In the genomic region with DNA sequence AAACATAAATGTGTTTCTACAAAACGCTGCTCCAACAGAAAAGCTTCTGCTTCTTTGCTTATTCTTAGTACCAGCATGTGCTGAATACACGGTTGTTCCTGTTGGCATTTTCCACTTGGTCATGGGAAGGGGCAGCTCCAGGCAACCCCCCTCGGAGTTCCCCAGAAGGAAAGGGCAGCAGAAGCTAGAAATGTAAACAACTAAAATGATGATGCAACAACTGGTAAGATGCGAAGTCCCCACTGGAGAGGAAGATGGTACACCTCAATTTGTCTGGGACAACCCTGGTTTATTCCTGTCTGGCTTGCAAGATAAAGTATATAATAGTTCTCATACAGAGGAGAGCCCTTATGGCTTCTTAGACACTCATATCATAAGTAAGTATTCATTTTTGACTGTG, we compare ENCODE assay signal across 33 cellular contexts. TPM values are rescaled to one million over a fixed set of nuclear protein-coding genes. Genes with fewer than 3 reads are reported as not detected.
"Had no signal": no experiment of that assay in that cellular context is flagged by ENCODE, and none has a peak within 500 bp of the region (broad histone marks: within the 10 kb centered on the region; RNA-seq: fewer than 3 reads in every experiment).

No MANE protein-coding gene starts in this region.

- H3K36me3 Mint-ChIP-seq: activated naive CD4-positive, alpha-beta T cell treated with anti-CD3 and anti-CD28 coated beads, Interleukin-2, amount 50 U/mL, for 72 hours; brain had no signal

- ATAC-seq: activated CD4-positive, alpha-beta T cell treated with anti-CD3 and anti-CD28 coated beads for 36 hours; activated CD4-positive, CD25-positive, alpha-beta regulatory T cell treated with anti-CD3 and anti-CD28 coated beads, Interleukin-2, amount 50 U/mL, for 24 hours; activated CD8-positive, alpha-beta T cell treated with anti-CD3 and anti-CD28 coated beads, Interleukin-2, amount 10 ng/mL, durations not matched to agents 7 days and 5 days; activated naive CD4-positive, alpha-beta T cell treated with anti-CD3 and anti-CD28 coated beads, Interleukin-2, amount 50 U/mL, for 72 hours had no signal

- H3K4me3 Mint-ChIP-seq: activated CD4-positive, alpha-beta T cell treated with anti-CD3 and anti-CD28 coated beads for 36 hours; activated CD4-positive, alpha-beta T cell treated with anti-CD3 and anti-CD28 coated beads, Interleukin-2, amount 10 ng/mL, durations not matched to agents 7 days and 5 days; activated CD8-positive, alpha-beta T cell treated with anti-CD3 and anti-CD28 coated beads, Interleukin-2, amount 10 ng/mL, durations not matched to agents 7 days and 5 days; activated naive CD4-positive, alpha-beta T cell treated with anti-CD3 and anti-CD28 coated beads for 36 hours; activated T-cell treated with anti-CD3 and anti-CD28 coated beads, Interleukin-2, amount 50 U/mL, for 24 hours; brain; T-helper 1 cell treated with Interleukin-12 subunit alpha and Interleukin-12 subunit beta and Interleukin-4 antibody, amounts not matched to agents 30 μg/mL and 1 μg/mL, for 36 hours; T-helper 2 cell treated with Interferon-gamma antibody and Interleukin-4, amounts not matched to agents 5 μg/mL and 100 μg/mL, for 36 hours had no signal

- H3K27ac Mint-ChIP-seq: activated CD4-positive, alpha-beta T cell treated with anti-CD3 and anti-CD28 coated beads for 36 hours; activated CD4-positive, alpha-beta T cell treated with anti-CD3 and anti-CD28 coated beads, Interleukin-2, amount 10 ng/mL, durations not matched to agents 7 days and 5 days; activated CD8-positive, alpha-beta T cell treated with anti-CD3 and anti-CD28 coated beads, Interleukin-2, amount 10 ng/mL, durations not matched to agents 7 days and 5 days; activated naive CD4-positive, alpha-beta T cell treated with anti-CD3 and anti-CD28 coated beads for 36 hours; activated naive CD4-positive, alpha-beta T cell treated with anti-CD3 and anti-CD28 coated beads, Interleukin-2, amount 50 U/mL, for 72 hours; activated T-cell treated with anti-CD3 and anti-CD28 coated beads, Interleukin-2, amount 50 U/mL, for 24 hours; activated T-helper 2 cell treated with anti-CD3 and anti-CD28 coated beads, Interferon-gamma antibody, Interleukin-2, Interleukin-4, amounts not matched to agents 10 μg/mL and 5 μg/mL and 100 μg/mL, durations not matched to agents 14 hours and 24 hours and 36 hours; brain; T-helper 1 cell treated with Interleukin-12 subunit alpha and Interleukin-12 subunit beta and Interleukin-4 antibody, amounts not matched to agents 30 μg/mL and 1 μg/mL, for 36 hours; T-helper 2 cell treated with Interferon-gamma antibody and Interleukin-4, amounts not matched to agents 5 μg/mL and 100 μg/mL, for 36 hours had no signal

- DNase-seq: activated CD4-positive, alpha-beta T cell treated with anti-CD3 and anti-CD28 coated beads for 36 hours; activated CD4-positive, alpha-beta T cell treated with anti-CD3 and anti-CD28 coated beads, Interleukin-2, amount 10 ng/mL, durations not matched to agents 7 days and 5 days; activated CD4-positive, alpha-beta T cell treated with anti-CD3 and anti-CD28 coated beads, Interleukin-2, amount 50 U/mL, for 48 hours; activated CD8-positive, alpha-beta T cell treated with anti-CD3 and anti-CD28 coated beads, Interleukin-2, amount 10 ng/mL, durations not matched to agents 7 days and 5 days; activated gamma-delta T cell treated with Interleukin-2 at 50 U/mL for 16 hours; activated naive CD4-positive, alpha-beta T cell treated with anti-CD3 and anti-CD28 coated beads for 36 hours; activated T-cell treated with anti-CD3 and anti-CD28 coated beads, Interleukin-2, amount 50 U/mL, for 24 hours; anterior cingulate cortex; caudate nucleus; cerebellar nuclear complex; Karpas-422; KBM-7; NCI-H1105; NCI-H1417 treated with DMSO at 0.1 percent for 48 hours; NCI-H1930; NCI-H2081 treated with DMSO at 0.1 percent for 48 hours; NCI-H2171; NCI-H510A; NCI-H526; NCI-H748 treated with DMSO at 0.1 percent for 48 hours; RPMI8226; SHP77 treated with DMSO at 0.1 percent for 48 hours; SK-N-SH had no signal

- H3K9me3 Mint-ChIP-seq: activated CD4-positive, alpha-beta T cell treated with anti-CD3 and anti-CD28 coated beads, Interleukin-2, amount 10 ng/mL, durations not matched to agents 7 days and 5 days; activated naive CD4-positive, alpha-beta T cell treated with anti-CD3 and anti-CD28 coated beads for 36 hours; activated naive CD4-positive, alpha-beta T cell treated with anti-CD3 and anti-CD28 coated beads, Interleukin-2, amount 50 U/mL, for 72 hours; activated T-cell treated with anti-CD3 and anti-CD28 coated beads, Interleukin-2, amount 50 U/mL, for 24 hours; activated T-helper 2 cell treated with anti-CD3 and anti-CD28 coated beads, Interferon-gamma antibody, Interleukin-2, Interleukin-4, amounts not matched to agents 10 μg/mL and 5 μg/mL and 100 μg/mL, durations not matched to agents 14 hours and 24 hours and 36 hours; brain; T-helper 1 cell treated with Interleukin-12 subunit alpha and Interleukin-12 subunit beta and Interleukin-4 antibody, amounts not matched to agents 30 μg/mL and 1 μg/mL, for 36 hours; T-helper 2 cell treated with Interferon-gamma antibody and Interleukin-4, amounts not matched to agents 5 μg/mL and 100 μg/mL, for 36 hours had no signal

- H3K4me1 Mint-ChIP-seq: activated CD4-positive, alpha-beta T cell treated with anti-CD3 and anti-CD28 coated beads for 36 hours; activated CD4-positive, alpha-beta T cell treated with anti-CD3 and anti-CD28 coated beads, Interleukin-2, amount 10 ng/mL, durations not matched to agents 7 days and 5 days; brain had no signal

RNA-seq across cellular contexts. Expression of a gene that starts 9.2 kb away (rescaled TPM):
- total RNA-seq: activated CD4-positive, alpha-beta T cell treated with anti-CD3 and anti-CD28 coated beads for 36 hours; activated CD4-positive, alpha-beta T cell treated with anti-CD3 and anti-CD28 coated beads, Interleukin-2, amount 10 ng/mL, durations not matched to agents 7 days and 5 days; activated CD8-positive, alpha-beta T cell treated with anti-CD3 and anti-CD28 coated beads, Interleukin-2, amount 10 ng/mL, durations not matched to agents 7 days and 5 days; activated naive CD4-positive, alpha-beta T cell treated with anti-CD3 and anti-CD28 coated beads for 36 hours; activated naive CD4-positive, alpha-beta T cell treated with anti-CD3 and anti-CD28 coated beads, Interleukin-2, amount 50 U/mL, for 72 hours; activated T-helper 2 cell treated with anti-CD3 and anti-CD28 coated beads, Interferon-gamma antibody, Interleukin-2, Interleukin-4, amounts not matched to agents 10 μg/mL and 5 μg/mL and 100 μg/mL, durations not matched to agents 14 hours and 24 hours and 36 hours; bronchial epithelial cell; MCF 10A; OCI-LY7; SJSA1 had no signal

RNA-seq across cellular contexts. Expression of a gene that starts 16.0 kb away (rescaled TPM):
- total RNA-seq: activated CD8-positive, alpha-beta T cell treated with anti-CD3 and anti-CD28 coated beads, Interleukin-2, amount 10 ng/mL, durations not matched to agents 7 days and 5 days; activated naive CD4-positive, alpha-beta T cell treated with anti-CD3 and anti-CD28 coated beads for 36 hours; activated naive CD4-positive, alpha-beta T cell treated with anti-CD3 and anti-CD28 coated beads, Interleukin-2, amount 50 U/mL, for 72 hours; bronchial epithelial cell; MCF 10A; OCI-LY7; SJSA1 had no signal

RNA-seq across cellular contexts. Expression of a gene that starts 27.8 kb away (rescaled TPM):
- total RNA-seq: activated CD4-positive, alpha-beta T cell treated with anti-CD3 and anti-CD28 coated beads for 36 hours; activated CD4-positive, alpha-beta T cell treated with anti-CD3 and anti-CD28 coated beads, Interleukin-2, amount 10 ng/mL, durations not matched to agents 7 days and 5 days; activated CD8-positive, alpha-beta T cell treated with anti-CD3 and anti-CD28 coated beads, Interleukin-2, amount 10 ng/mL, durations not matched to agents 7 days and 5 days; activated naive CD4-positive, alpha-beta T cell treated with anti-CD3 and anti-CD28 coated beads for 36 hours; activated naive CD4-positive, alpha-beta T cell treated with anti-CD3 and anti-CD28 coated beads, Interleukin-2, amount 50 U/mL, for 72 hours; activated T-helper 2 cell treated with anti-CD3 and anti-CD28 coated beads, Interferon-gamma antibody, Interleukin-2, Interleukin-4, amounts not matched to agents 10 μg/mL and 5 μg/mL and 100 μg/mL, durations not matched to agents 14 hours and 24 hours and 36 hours; bronchial epithelial cell; MCF 10A; OCI-LY7; SJSA1 had no signal
